Comparison of ENCODE assay signal across 1 cellular context in the genomic region with DNA sequence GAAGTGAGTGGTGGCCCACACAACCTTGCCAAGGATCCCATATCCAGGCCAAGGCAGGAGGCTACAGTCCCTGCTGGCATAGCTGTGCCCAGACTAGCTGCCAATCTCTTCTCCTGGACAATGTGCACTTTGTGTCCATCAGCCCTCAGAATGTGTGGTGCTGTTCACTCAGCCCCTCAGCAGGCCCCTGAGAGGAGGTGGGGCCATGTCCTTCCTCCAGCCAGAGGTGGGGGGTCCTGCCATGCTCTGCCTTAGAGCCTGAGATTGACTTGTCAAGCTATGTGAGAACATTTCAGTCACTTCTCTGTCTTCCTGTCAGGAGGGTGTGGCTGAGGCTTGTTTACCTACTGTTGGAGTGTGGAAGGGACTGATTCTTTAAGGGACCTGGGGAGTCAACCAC.
TF ChIP-seq lines count a peak whose summit lies in the region.

No MANE protein-coding gene starts in this region.

TF ChIP-seq in HepG2, 621 proteins besides CTCF, POLR2A, EP300 and RAD21:
- no peak for TF ChIP-seq ZNF329 (CRISPR knock-in tag; IDR thresholded peaks at IDR 0.05; ENCODE audit: low read depth)
- TF ChIP-seq TFDP2 (CRISPR knock-in tag; IDR thresholded peaks at IDR 0.05): no peak
- no peak for TF ChIP-seq ZNF709 (CRISPR knock-in tag; IDR thresholded peaks at IDR 0.05)
- no peak for TF ChIP-seq SNAI1 (CRISPR knock-in tag; IDR thresholded peaks at IDR 0.05; ENCODE audit: borderline replicate concordance)
- no peak for TF ChIP-seq IKZF4 (CRISPR knock-in tag; IDR thresholded peaks at IDR 0.05; ENCODE audit: borderline replicate concordance, low read depth, not compliant biosample characterization)
- no peak for TF ChIP-seq AGO1 (IDR thresholded peaks at IDR 0.05; ENCODE audit: low read depth, low read length, poor library complexity, severe bottlenecking)
- no peak for TF ChIP-seq SOX6 (IDR thresholded peaks at IDR 0.05)
- no peak for TF ChIP-seq SOX6 (CRISPR knock-in tag; IDR thresholded peaks at IDR 0.05)
- no peak for TF ChIP-seq MTA1 (CRISPR knock-in tag; IDR thresholded peaks at IDR 0.05; ENCODE audit: borderline replicate concordance)
- no peak for TF ChIP-seq ZNF276 (CRISPR knock-in tag; IDR thresholded peaks at IDR 0.05; ENCODE audit: low read depth)
- no peak for TF ChIP-seq SOX13 (IDR thresholded peaks at IDR 0.05)
- no peak for TF ChIP-seq SOX13 (CRISPR knock-in tag; conservative IDR thresholded peaks at IDR 0.05 in 1 of 2, IDR thresholded peaks at IDR 0.05 in 1 of 2)
- TF ChIP-seq NKX3-1 (CRISPR knock-in tag; IDR thresholded peaks at IDR 0.05): no peak
- TF ChIP-seq ZNF350 (CRISPR knock-in tag; IDR thresholded peaks at IDR 0.05; ENCODE audit: borderline replicate concordance, low read depth): no peak
- TF ChIP-seq SOX5 (CRISPR knock-in tag; IDR thresholded peaks at IDR 0.05; ENCODE audit: borderline replicate concordance): no peak
- no peak for TF ChIP-seq ISL2 (CRISPR knock-in tag; IDR thresholded peaks at IDR 0.05)
- no peak for TF ChIP-seq SIX1 (CRISPR knock-in tag; IDR thresholded peaks at IDR 0.05; ENCODE audit: borderline replicate concordance)
